ENCODE assay signal across 9 cellular contexts in the genomic region with DNA sequence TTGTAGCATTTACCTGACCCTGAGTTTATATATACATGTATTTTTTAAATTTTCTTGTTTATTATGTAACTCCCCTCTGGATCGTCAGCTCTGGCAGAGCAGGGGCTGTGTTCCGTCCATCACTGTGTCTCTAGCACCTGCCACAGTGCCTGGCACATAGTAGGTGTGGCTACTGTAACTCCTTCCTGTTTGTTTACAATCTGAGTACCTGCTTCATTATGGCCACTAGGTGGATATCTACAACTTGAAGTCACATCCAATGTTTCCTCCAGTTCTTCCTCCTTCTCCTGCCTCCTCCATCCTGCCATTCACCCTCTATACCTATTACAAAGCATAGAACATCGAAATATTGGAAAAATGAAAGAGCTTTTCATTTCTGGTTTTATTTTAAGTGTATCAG. TPM values are rescaled to one million over a fixed set of nuclear protein-coding genes. Genes with fewer than 3 reads are reported as not detected.
DNase-seq lines count a peak whose midpoint lies in the region; ATAC-seq and TF ChIP-seq lines count a peak whose summit lies in the region.
"Had no signal": no experiment of that assay in that cellular context is flagged by ENCODE, and none has a peak within 500 bp of the region (broad histone marks: within the 10 kb centered on the region; RNA-seq: fewer than 3 reads in every experiment).

No MANE protein-coding gene starts in this region.

- no peaks in the 10 kb centered on the region for H3K36me3 Mint-ChIP-seq in activated CD4-positive, alpha-beta T cell treated with anti-CD3 and anti-CD28 coated beads for 36 hours (ENCODE audit: low read depth)
- H3K36me3 Mint-ChIP-seq in neural crest cell (ENCODE audit: low read depth), result no peaks in the 10 kb centered on the region

- intact Hi-C loops in activated CD4-positive, alpha-beta T cell treated with anti-CD3 and anti-CD28 coated beads for 36 hours (cut with DNase I, micrococcal nuclease), result loop anchor here (2.0 to 10.0 kb wide), 3 partner anchors 99 to 299 kb away; no protein-coding TSS in a partner anchor

- peak; percentile 6 for DNase-seq in activated CD4-positive, alpha-beta T cell treated with anti-CD3 and anti-CD28 coated beads for 36 hours
- no peak for DNase-seq in activated CD4-positive, alpha-beta T cell treated with anti-CD3 and anti-CD28 coated beads for 48 hours
- DNase-seq in NCI-H69 (lab: John Stamatoyannopoulos, UW) (peak; percentile 70), neural crest cell (ENCODE audit: low read depth, low spot score) (no peak), amniotic stem cell (lab: John Stamatoyannopoulos, UW) (no peak)
- DNase-seq in stimulated activated CD4-positive, alpha-beta T cell treated with anti-CD3 and anti-CD28 coated beads, Interleukin-4, amount 100 ng/mL, for 1 hour, result no peak
- DNase-seq in central memory CD4-positive, alpha-beta T cell, result no peak
- DNase-seq: SK-N-SH had no signal

- ATAC-seq in activated CD4-positive, alpha-beta T cell treated with anti-CD3 and anti-CD28 coated beads for 36 hours, result peak; percentile 51
- peak; percentile 60 for ATAC-seq in GM21529 (IDR thresholded peaks at IDR 0.05; ENCODE audit: unreplicated experiment)

- CTCF ChIA-PET in activated CD4-positive, alpha-beta T cell treated with anti-CD3 and anti-CD28 coated beads for 36 hours (lab: Charles Lee), result interaction anchor here (0.7 kb wide), 2 partner anchors 50 to 1458 kb away, joined by 3 read pairs; no protein-coding TSS in a partner anchor

- H3K27ac Mint-ChIP-seq in activated CD4-positive, alpha-beta T cell treated with anti-CD3 and anti-CD28 coated beads for 36 hours, result no peak overlapping the region
- H3K27ac Mint-ChIP-seq in neural crest cell (ENCODE audit: unreplicated experiment), result no peak overlapping the region

- no peak overlapping the region for H3K4me3 Mint-ChIP-seq in activated CD4-positive, alpha-beta T cell treated with anti-CD3 and anti-CD28 coated beads for 36 hours
- H3K4me3 Mint-ChIP-seq in neural crest cell, result no peak overlapping the region

- POLR2A ChIA-PET in activated CD4-positive, alpha-beta T cell treated with anti-CD3 and anti-CD28 coated beads for 36 hours (lab: Charles Lee), result no interaction called here

- H3K27me3 Mint-ChIP-seq in activated CD4-positive, alpha-beta T cell treated with anti-CD3 and anti-CD28 coated beads for 36 hours, result peaks cover 3% of the 10 kb centered on the region
- peaks cover 3% of the 10 kb centered on the region for H3K27me3 Mint-ChIP-seq in neural crest cell (ENCODE audit: low read depth)

- peak; percentile 29 for TF ChIP-seq CTCF in neural crest cell (conservative IDR thresholded peaks at IDR 0.05)

- no peaks in the 10 kb centered on the region for H3K9me3 Mint-ChIP-seq in activated CD4-positive, alpha-beta T cell treated with anti-CD3 and anti-CD28 coated beads for 36 hours (ENCODE audit: low read depth)
- H3K9me3 Mint-ChIP-seq in neural crest cell, result no peaks in the 10 kb centered on the region

- H3K4me1 Mint-ChIP-seq in activated CD4-positive, alpha-beta T cell treated with anti-CD3 and anti-CD28 coated beads for 36 hours, result peaks cover 3% of the 10 kb centered on the region
- H3K4me1 Mint-ChIP-seq in neural crest cell, result no peaks in the 10 kb centered on the region

RNA-seq across cellular contexts. Expression of a gene that starts 14.2 kb away (rescaled TPM):
- under 1 TPM in 1 of 2 experiments, not detected in 1; 0.11 TPM for total RNA-seq in activated CD4-positive, alpha-beta T cell treated with anti-CD3 and anti-CD28 coated beads for 36 hours
- not detected in 2 replicates for total RNA-seq in neural crest cell

Comparison
In these comparisons a context has a peak if more than half of its experiments do, and no peak if none do; other contexts are left out.
1. DNase-seq: peak in activated CD4-positive, alpha-beta T cell treated with anti-CD3 and anti-CD28 coated beads for 36 hours (single experiment) and NCI-H69 (single experiment); none in activated CD4-positive, alpha-beta T cell treated with anti-CD3 and anti-CD28 coated beads for 48 hours (single experiment), neural crest cell (single experiment), stimulated activated CD4-positive, alpha-beta T cell treated with anti-CD3 and anti-CD28 coated beads, Interleukin-4, amount 100 ng/mL, for 1 hour (single experiment), amniotic stem cell (single experiment) and central memory CD4-positive, alpha-beta T cell (single experiment).